9 cellular contexts compared by ENCODE assay signal in genomic region chr7:27165655-27166474, GRCh38. TPM values are rescaled to one million over a fixed set of nuclear protein-coding genes. Genes with fewer than 3 reads are reported as not detected.
A peak's percentile ranks its signal among the peaks of the same experiment; 100 is the strongest.
DNase-seq lines count a peak whose midpoint lies in the region; ATAC-seq, FAIRE-seq and TF ChIP-seq lines count a peak whose summit lies in the region.
"Had no signal": no experiment of that assay in that cellular context is flagged by ENCODE, and none has a peak within 500 bp of the region (broad histone marks: within the 10 kb centered on the region; RNA-seq: fewer than 3 reads in every experiment).

No MANE protein-coding gene starts in this region.

- SMC1A ChIA-PET in GM12878 (lab: Charles Lee; ENCODE audit: uncharacterized antibody, unreplicated experiment) = no interaction called here

- peak overlapping the region; percentile 70 for H3K4me3 Mint-ChIP-seq in stimulated activated naive CD8-positive, alpha-beta T cell treated with anti-CD3 and anti-CD28 coated beads, Interleukin-15, Interleukin-2, amounts not matched to agents 100 ng/mL and 50 ng/mL, for 24 hours

- peaks cover 80% of the 10 kb centered on the region for H3K27me3 Mint-ChIP-seq in stimulated activated naive CD8-positive, alpha-beta T cell treated with anti-CD3 and anti-CD28 coated beads, Interleukin-15, Interleukin-2, amounts not matched to agents 100 ng/mL and 50 ng/mL, for 24 hours

- DNase-seq in stimulated activated naive CD8-positive, alpha-beta T cell treated with anti-CD3 and anti-CD28 coated beads, Interleukin-15, Interleukin-2, amounts not matched to agents 100 U/mL and 50 U/mL, for 24 hours = no peak
- DNase-seq in GM12878 (ENCODE audit: low read depth, low spot score) = no peak
- DNase-seq in COR-L47 (lab: John Stamatoyannopoulos, UW) = no peak
- DNase-seq in DMS79 (lab: John Stamatoyannopoulos, UW) = no peak
- DNase-seq: activated naive CD4-positive, alpha-beta T cell treated with Interleukin-2 at 50 U/mL for 16 hours had no signal

- no peaks in the 10 kb centered on the region for H3K4me1 ChIP-seq in GM12878 (ENCODE audit: control insufficient read depth, insufficient read depth, low read length)
- peaks cover 14 to 30% of the 10 kb centered on the region in 2 donors for H3K4me1 ChIP-seq in mucosa of rectum (ENCODE audit: control insufficient read depth in 2 of 2, insufficient read depth in 2 of 2, low read length in 2 of 2)

- RAD21 ChIA-PET in GM12878 (lab: Charles Lee; ENCODE audit: unreplicated experiment) = no interaction called here

- no peak for TF ChIP-seq EP300 in GM12878 (IDR thresholded peaks at IDR 0.05; ENCODE audit: borderline replicate concordance in 1 of 2, control insufficient read depth in 1 of 2, low read depth in 2 of 2, low read length in 2 of 2)

- H3K4me3 ChIP-seq in GM12878 (no peak overlapping the region), mucosa of rectum (ENCODE audit: low read length in 2 of 2) (peak overlapping the region; percentile 67 to 84)

- TF ChIP-seq POLR2A in GM12878 (IDR thresholded peaks at IDR 0.05; ENCODE audit: low read depth, low read length) = no peak

- H3K27ac Mint-ChIP-seq in stimulated activated naive CD8-positive, alpha-beta T cell treated with anti-CD3 and anti-CD28 coated beads, Interleukin-15, Interleukin-2, amounts not matched to agents 100 ng/mL and 50 ng/mL, for 24 hours = peak overlapping the region; percentile 77

- H3K36me3 Mint-ChIP-seq in stimulated activated naive CD8-positive, alpha-beta T cell treated with anti-CD3 and anti-CD28 coated beads, Interleukin-15, Interleukin-2, amounts not matched to agents 100 ng/mL and 50 ng/mL, for 24 hours (ENCODE audit: low read depth) = no peaks in the 10 kb centered on the region

- no peak for ATAC-seq in stimulated activated naive CD8-positive, alpha-beta T cell treated with anti-CD3 and anti-CD28 coated beads, Interleukin-15, Interleukin-2, amounts not matched to agents 100 U/mL and 50 U/mL, for 24 hours
- ATAC-seq in GM12878 (no peak), HG02970 (IDR thresholded peaks at IDR 0.05; ENCODE audit: low FRiP score, unreplicated experiment) (no peak), HG02885 (IDR thresholded peaks at IDR 0.05; ENCODE audit: poor library complexity, unreplicated experiment) (no peak)

- no peak overlapping the region for H3K27ac ChIP-seq in GM12878 (ENCODE audit: control insufficient read depth, insufficient read depth)
- H3K27ac ChIP-seq in mucosa of rectum (ENCODE audit: low read depth in 2 of 2, low read length in 2 of 2) = peak overlapping the region; percentile 91 to 92

- no TSS peak for BruUV-seq in GM12878 (replicated peaks; lab: Mats Ljungman, UMichigan)

- POLR2A ChIA-PET in GM12878 (lab: Charles Lee) = no interaction called here

- no peak for TF ChIP-seq CTCF in GM12878 (IDR thresholded peaks at IDR 0.05 in 2 of 3, conservative IDR thresholded peaks at IDR 0.05 in 1 of 3; ENCODE audit: control insufficient read depth in 2 of 3, extremely low read depth in 1 of 3, insufficient read depth in 1 of 3, low read depth in 3 of 3, low read length in 3 of 3)

- H2AFZ ChIP-seq in GM12878 (ENCODE audit: control insufficient read depth, low read depth, low read length) = no peak overlapping the region

- H3K9ac ChIP-seq in GM12878 (ENCODE audit: control insufficient read depth, insufficient read depth, low read length) (no peak overlapping the region), mucosa of rectum (ENCODE audit: low read depth in 1 of 2, low read length in 2 of 2) (peak overlapping the region; percentile 81 to 96)

- no peaks in the 10 kb centered on the region for H3K79me2 ChIP-seq in GM12878 (ENCODE audit: control insufficient read depth, insufficient read depth, low read length)

- H3K36me3 ChIP-seq in GM12878 (ENCODE audit: control insufficient read depth in 2 of 2, insufficient read depth in 2 of 2, low read length in 1 of 2) = no peaks in the 10 kb centered on the region; a peak in 1 of 4 replicates
- H3K36me3 ChIP-seq in mucosa of rectum (ENCODE audit: control insufficient read depth in 2 of 2, insufficient read depth in 2 of 2, low read length in 2 of 2) = no peaks in the 10 kb centered on the region

- intact Hi-C loops in GM12878 (cut with micrococcal nuclease; ENCODE audit: unreplicated experiment) = no loop called here

- in situ Hi-C loops in GM12878 (cut with MboI) = loop anchor here (25.0 kb wide), 1 partner anchor 1079 kb away; no protein-coding TSS in a partner anchor

- CTCF ChIA-PET in GM12878 (lab: Yijun Ruan, JAX) = interaction anchor here (1.0 kb wide), 1 partner anchor 16 kb away, joined by 4 read pairs; no protein-coding TSS in a partner anchor

- H3K27me3 ChIP-seq in GM12878 (replicated peaks in 1 of 2; ENCODE audit: control insufficient read depth in 2 of 2, insufficient read depth in 2 of 2, low read length in 1 of 2) (peaks cover 19 to 40% of the 10 kb centered on the region in 2 experiments), mucosa of rectum (ENCODE audit: control insufficient read depth in 2 of 2, insufficient read depth in 2 of 2, low read length in 2 of 2) (peaks cover 0 to 3% of the 10 kb centered on the region in 2 donors)

- no peak overlapping the region for H3K4me2 ChIP-seq in GM12878 (ENCODE audit: control insufficient read depth, insufficient read depth)

- H3K9me3 ChIP-seq in GM12878 (replicated peaks; ENCODE audit: control insufficient read depth, insufficient read depth, low read length) = peaks cover 2% of the 10 kb centered on the region; the same call in 1 of the 3 replicates
- H3K9me3 ChIP-seq in mucosa of rectum (ENCODE audit: control insufficient read depth in 2 of 2, low read length in 2 of 2) = no peaks in the 10 kb centered on the region

- no peaks in the 10 kb centered on the region for H4K20me1 ChIP-seq in GM12878 (ENCODE audit: control insufficient read depth, insufficient read depth)

- 35% methylated on average over 50 of the region's 58 CpGs for WGBS in GM12878 (ENCODE audit: insufficient coverage, insufficient replicate concordance, low lambda C conversion rate, missing lambda C conversion rate)

- H3K4me1 Mint-ChIP-seq in stimulated activated naive CD8-positive, alpha-beta T cell treated with anti-CD3 and anti-CD28 coated beads, Interleukin-15, Interleukin-2, amounts not matched to agents 100 ng/mL and 50 ng/mL, for 24 hours (ENCODE audit: low read depth) = peaks cover 36% of the 10 kb centered on the region

- no peak for TF ChIP-seq RAD21 in GM12878 (IDR thresholded peaks at IDR 0.05; ENCODE audit: insufficient read depth, low read depth, low read length)

- FAIRE-seq in GM12878 (lab: Jason Lieb, UNC) = no peak

- H3K9me3 Mint-ChIP-seq in stimulated activated naive CD8-positive, alpha-beta T cell treated with anti-CD3 and anti-CD28 coated beads, Interleukin-15, Interleukin-2, amounts not matched to agents 100 ng/mL and 50 ng/mL, for 24 hours = no peaks in the 10 kb centered on the region

RNA-seq across cellular contexts. Expression of gene HOXA9, which starts 0.5 kb away (rescaled TPM):
- not detected in 2 replicates for total RNA-seq in GM12878 (2013; cell fraction: nucleolus; rRNA removed)
- total RNA-seq in GM12878 (2014; rRNA removed) (not detected in 2 replicates), GM12878 (2014; rRNA removed; fragmentation: Illumina TruSeq; extraction: Trizol) (not detected in 2 replicates), GM12878 (2021) (not detected in 2 replicates)
- polyA plus RNA-seq in GM12878 (2011; ENCODE audit: low read depth) = not detected
- polyA plus RNA-seq in GM12878 (2011; rRNA removed) (not detected in 2 replicates), GM12878 (2014; fragmentation: Illumina TruSeq; extraction: Trizol) (not detected in 2 replicates), GM12878 (2014; fragmentation: Nextera tagmentation; extraction: Ambion mirVana) (not detected), GM12878 (2014; rRNA removed) (not detected in 2 replicates), GM12878 (2016; fragmentation: Nextera tagmentation; extraction: Ambion mirVana) (not detected)
- polyA plus RNA-seq in GM12878 (2011; cell fraction: cytosol; rRNA removed) = not detected in 2 replicates
- not detected in 2 replicates for polyA plus RNA-seq in GM12878 (2011; cell fraction: nucleus; rRNA removed)
- polyA plus RNA-seq in GM12878 (2012) = not detected in 2 replicates
- polyA minus RNA-seq in GM12878 (2011; rRNA and poly(A)+ RNA removed) = not detected in 2 replicates
- polyA minus RNA-seq in GM12878 (2011; cell fraction: cytosol; rRNA and poly(A)+ RNA removed) = not detected in 2 replicates
- polyA minus RNA-seq in GM12878 (2011; cell fraction: nucleus; rRNA and poly(A)+ RNA removed) = not detected in 2 replicates

RNA-seq across cellular contexts. Expression of gene HOXA10, which starts 8.3 kb away (rescaled TPM):
- not detected in 2 replicates for total RNA-seq in GM12878 (2013; cell fraction: nucleolus; rRNA removed)
- total RNA-seq in GM12878 (2014; rRNA removed) (not detected in 2 replicates), GM12878 (2014; rRNA removed; fragmentation: Illumina TruSeq; extraction: Trizol) (not detected in 2 replicates), GM12878 (2021) (not detected in 2 replicates)
- polyA plus RNA-seq in GM12878 (2011; ENCODE audit: low read depth) = not detected
- polyA plus RNA-seq in GM12878 (2011; rRNA removed) (not detected in 2 replicates), GM12878 (2014; fragmentation: Illumina TruSeq; extraction: Trizol) (not detected in 2 replicates), GM12878 (2014; fragmentation: Nextera tagmentation; extraction: Ambion mirVana) (not detected), GM12878 (2014; rRNA removed) (not detected in 2 replicates), GM12878 (2016; fragmentation: Nextera tagmentation; extraction: Ambion mirVana) (not detected)
- polyA plus RNA-seq in GM12878 (2011; cell fraction: cytosol; rRNA removed) = not detected in 2 replicates
- polyA plus RNA-seq in GM12878 (2011; cell fraction: nucleus; rRNA removed) = not detected in 2 replicates
- polyA plus RNA-seq in GM12878 (2012) = not detected in 2 replicates
- polyA minus RNA-seq in GM12878 (2011; rRNA and poly(A)+ RNA removed) = not detected in 2 replicates
- not detected in 2 replicates for polyA minus RNA-seq in GM12878 (2011; cell fraction: cytosol; rRNA and poly(A)+ RNA removed)
- not detected in 2 replicates for polyA minus RNA-seq in GM12878 (2011; cell fraction: nucleus; rRNA and poly(A)+ RNA removed)

RNA-seq across cellular contexts. Expression of gene HOXA7, which starts 9.4 kb away (rescaled TPM):
- not detected in 2 replicates for total RNA-seq in GM12878 (2013; cell fraction: nucleolus; rRNA removed)
- not detected in 2 replicates for total RNA-seq in GM12878 (2014; rRNA removed)
- not detected in 2 replicates for total RNA-seq in GM12878 (2014; rRNA removed; fragmentation: Illumina TruSeq; extraction: Trizol)
- not detected in 2 replicates for total RNA-seq in GM12878 (2021)
- polyA plus RNA-seq in GM12878 (2011; ENCODE audit: low read depth) = not detected
- not detected in 2 replicates for polyA plus RNA-seq in GM12878 (2011; rRNA removed)
- polyA plus RNA-seq in GM12878 (2011; cell fraction: cytosol; rRNA removed) = not detected in 2 replicates
- not detected in 2 replicates for polyA plus RNA-seq in GM12878 (2011; cell fraction: nucleus; rRNA removed)
- not detected in 2 replicates for polyA plus RNA-seq in GM12878 (2012)
- not detected in 2 replicates for polyA plus RNA-seq in GM12878 (2014; fragmentation: Illumina TruSeq; extraction: Trizol)
- not detected for polyA plus RNA-seq in GM12878 (2014; fragmentation: Nextera tagmentation; extraction: Ambion mirVana)
- polyA plus RNA-seq in GM12878 (2014; rRNA removed) = not detected in 2 replicates
- polyA plus RNA-seq in GM12878 (2016; fragmentation: Nextera tagmentation; extraction: Ambion mirVana) = not detected
- polyA minus RNA-seq in GM12878 (2011; rRNA and poly(A)+ RNA removed) = not detected in 2 replicates
- polyA minus RNA-seq in GM12878 (2011; cell fraction: cytosol; rRNA and poly(A)+ RNA removed) = not detected in 2 replicates
- not detected in 2 replicates for polyA minus RNA-seq in GM12878 (2011; cell fraction: nucleus; rRNA and poly(A)+ RNA removed)

RNA-seq across cellular contexts. Expression of gene HOXA3, which starts 13.5 kb away (rescaled TPM):
- total RNA-seq in GM12878 (2013; cell fraction: nucleolus; rRNA removed) = not detected in 2 replicates
- not detected in 2 replicates for total RNA-seq in GM12878 (2014; rRNA removed)
- total RNA-seq in GM12878 (2014; rRNA removed; fragmentation: Illumina TruSeq; extraction: Trizol) = not detected in 2 replicates
- total RNA-seq in GM12878 (2021) = 0.08 TPM in 1 of 2 replicates, not detected in the other
- polyA plus RNA-seq in GM12878 (2011; ENCODE audit: low read depth) = not detected
- polyA plus RNA-seq in GM12878 (2011; rRNA removed) = 0.05 and 0.13 TPM in 2 replicates
- 0.02 TPM in 1 of 2 replicates, not detected in the other for polyA plus RNA-seq in GM12878 (2011; cell fraction: cytosol; rRNA removed)
- polyA plus RNA-seq in GM12878 (2011; cell fraction: nucleus; rRNA removed) = 0.06 and 0.13 TPM in 2 replicates
- polyA plus RNA-seq in GM12878 (2012) = not detected in 2 replicates
- polyA plus RNA-seq in GM12878 (2014; fragmentation: Illumina TruSeq; extraction: Trizol) = not detected in 2 replicates
- polyA plus RNA-seq in GM12878 (2014; fragmentation: Nextera tagmentation; extraction: Ambion mirVana) = not detected
- not detected in 2 replicates for polyA plus RNA-seq in GM12878 (2014; rRNA removed)
- polyA plus RNA-seq in GM12878 (2016; fragmentation: Nextera tagmentation; extraction: Ambion mirVana) = not detected
- polyA minus RNA-seq in GM12878 (2011; rRNA and poly(A)+ RNA removed) = not detected in 2 replicates
- polyA minus RNA-seq in GM12878 (2011; cell fraction: cytosol; rRNA and poly(A)+ RNA removed) = not detected in 2 replicates
- polyA minus RNA-seq in GM12878 (2011; cell fraction: nucleus; rRNA and poly(A)+ RNA removed) = not detected in 2 replicates

RNA-seq across cellular contexts. Expression of gene HOXA6, which starts 18.3 kb away (rescaled TPM):
- not detected in 2 replicates for total RNA-seq in GM12878 (2013; cell fraction: nucleolus; rRNA removed)
- not detected in 2 replicates for total RNA-seq in GM12878 (2014; rRNA removed)
- not detected in 2 replicates for total RNA-seq in GM12878 (2014; rRNA removed; fragmentation: Illumina TruSeq; extraction: Trizol)
- not detected in 2 replicates for total RNA-seq in GM12878 (2021)
- not detected for polyA plus RNA-seq in GM12878 (2011; ENCODE audit: low read depth)
- polyA plus RNA-seq in GM12878 (2011; rRNA removed) = 0.08 TPM in 1 of 2 replicates, not detected in the other
- 0.10 and 0.13 TPM in 2 replicates for polyA plus RNA-seq in GM12878 (2011; cell fraction: cytosol; rRNA removed)
- 0.93 and 1.1 TPM in 2 replicates for polyA plus RNA-seq in GM12878 (2011; cell fraction: nucleus; rRNA removed)
- polyA plus RNA-seq in GM12878 (2012) = not detected in 2 replicates
- polyA plus RNA-seq in GM12878 (2014; fragmentation: Illumina TruSeq; extraction: Trizol) = not detected in 2 replicates
- polyA plus RNA-seq in GM12878 (2014; fragmentation: Nextera tagmentation; extraction: Ambion mirVana) = not detected
- polyA plus RNA-seq in GM12878 (2014; rRNA removed) = not detected in 2 replicates
- not detected for polyA plus RNA-seq in GM12878 (2016; fragmentation: Nextera tagmentation; extraction: Ambion mirVana)
- polyA minus RNA-seq in GM12878 (2011; rRNA and poly(A)+ RNA removed) = 0.67 TPM in 1 of 2 replicates, not detected in the other
- not detected in 2 replicates for polyA minus RNA-seq in GM12878 (2011; cell fraction: cytosol; rRNA and poly(A)+ RNA removed)
- polyA minus RNA-seq in GM12878 (2011; cell fraction: nucleus; rRNA and poly(A)+ RNA removed) = 0.97 and 1.4 TPM in 2 replicates
